ENCODE assay signal across 34 cellular contexts in genomic region chr6:150589828-150590227, GRCh38.
"Had no signal": no experiment of that assay in that cellular context is flagged by ENCODE, and none has a peak within 500 bp of the region (broad histone marks: within the 10 kb centered on the region; RNA-seq: fewer than 3 reads in every experiment).

No MANE protein-coding gene starts in this region.

- H3K36me3 Mint-ChIP-seq: activated CD8-positive, alpha-beta memory T cell treated with anti-CD3 and anti-CD28 coated beads, Interleukin-2, amount 10 ng/mL, durations not matched to agents 7 days and 5 days; activated naive CD4-positive, alpha-beta T cell treated with anti-CD3 and anti-CD28 coated beads, Interleukin-2, amount 10 ng/mL, durations not matched to agents 7 days and 5 days; activated naive CD8-positive, alpha-beta T cell had no signal

- DNase-seq: activated CD4-positive, alpha-beta memory T cell treated with anti-CD3 and anti-CD28 coated beads, Interleukin-2, amount 10 ng/mL, durations not matched to agents 7 days and 5 days; activated CD4-positive, alpha-beta T cell treated with anti-CD3 and anti-CD28 coated beads for 1 hour; activated CD4-positive, alpha-beta T cell treated with anti-CD3 and anti-CD28 coated beads for 48 hours; activated CD4-positive, CD25-positive, alpha-beta regulatory T cell; activated CD8-positive, alpha-beta memory T cell treated with anti-CD3 and anti-CD28 coated beads for 24 hours; activated CD8-positive, alpha-beta memory T cell treated with anti-CD3 and anti-CD28 coated beads, Interleukin-2, amount 10 ng/mL, durations not matched to agents 7 days and 5 days; activated CD8-positive, alpha-beta memory T cell treated with anti-CD3 and anti-CD28 coated beads, Interleukin-2, amount 50 U/mL, for 48 hours; activated effector memory CD4-positive, alpha-beta T cell treated with Interleukin-2 at 50 U/mL for 16 hours; activated naive CD4-positive, alpha-beta T cell treated with anti-CD3 and anti-CD28 coated beads, Interleukin-2, amount 10 ng/mL, durations not matched to agents 7 days and 5 days; activated naive CD8-positive, alpha-beta T cell treated with anti-CD3 and anti-CD28 coated beads, Interleukin-2, amount 50 U/mL, for 24 hours; activated T-cell treated with anti-CD3 and anti-CD28 coated beads, Interleukin-2, amount 50 U/mL, for 48 hours; anterior cingulate cortex; brain microvascular endothelial cell; central memory CD4-positive, alpha-beta T cell; NCI-H1105; NCI-H1417 treated with DMSO at 0.1 percent for 48 hours; NCI-H187 treated with DMSO at 0.1 percent for 48 hours; NCI-H2081; NCI-H2171 treated with DMSO at 0.1 percent for 48 hours; NCI-H226; NCI-H446 treated with DMSO at 0.1 percent for 48 hours; NCI-H524; NCI-H69; PC-9; SIG-M5; T-helper 1 cell; T-helper 2 cell; T-helper 9 cell; WERI-Rb-1 had no signal

- H3K27ac ChIP-seq: brain microvascular endothelial cell, PC-9, RWPE1, WERI-Rb-1 had no signal

- H3K27me3 ChIP-seq: brain microvascular endothelial cell had no signal

- H3K4me1 Mint-ChIP-seq: activated CD4-positive, alpha-beta memory T cell treated with anti-CD3 and anti-CD28 coated beads, Interleukin-2, amount 10 ng/mL, durations not matched to agents 7 days and 5 days; activated naive CD4-positive, alpha-beta T cell treated with anti-CD3 and anti-CD28 coated beads, Interleukin-2, amount 10 ng/mL, durations not matched to agents 7 days and 5 days had no signal

- H3K36me3 ChIP-seq: brain microvascular endothelial cell, WERI-Rb-1 had no signal

- H3K4me3 ChIP-seq: K562, PC-9 had no signal

- ATAC-seq: activated CD8-positive, alpha-beta memory T cell treated with anti-CD3 and anti-CD28 coated beads, Interleukin-2, amount 10 ng/mL, durations not matched to agents 7 days and 5 days; activated naive CD8-positive, alpha-beta T cell treated with anti-CD3 and anti-CD28 coated beads, Interleukin-2, amount 50 U/mL, for 24 hours; K562; Right ventricle myocardium inferior; SK-N-SH treated with all-trans-retinoic acid at 6 μM for 48 hours had no signal

- H3K9me3 Mint-ChIP-seq: activated CD4-positive, alpha-beta memory T cell treated with anti-CD3 and anti-CD28 coated beads, Interleukin-2, amount 10 ng/mL, durations not matched to agents 7 days and 5 days; activated naive CD4-positive, alpha-beta T cell treated with anti-CD3 and anti-CD28 coated beads, Interleukin-2, amount 10 ng/mL, durations not matched to agents 7 days and 5 days; activated naive CD8-positive, alpha-beta T cell treated with anti-CD3 and anti-CD28 coated beads, Interleukin-2, amount 50 U/mL, for 24 hours had no signal

- H3K27ac Mint-ChIP-seq: activated CD4-positive, alpha-beta memory T cell treated with anti-CD3 and anti-CD28 coated beads, Interleukin-2, amount 10 ng/mL, durations not matched to agents 7 days and 5 days; activated CD8-positive, alpha-beta memory T cell treated with anti-CD3 and anti-CD28 coated beads, Interleukin-2, amount 10 ng/mL, durations not matched to agents 7 days and 5 days; activated naive CD4-positive, alpha-beta T cell treated with anti-CD3 and anti-CD28 coated beads, Interleukin-2, amount 10 ng/mL, durations not matched to agents 7 days and 5 days; activated naive CD8-positive, alpha-beta T cell; activated naive CD8-positive, alpha-beta T cell treated with anti-CD3 and anti-CD28 coated beads, Interleukin-2, amount 50 U/mL, for 24 hours had no signal

- H3K4me3 Mint-ChIP-seq: activated CD4-positive, alpha-beta memory T cell treated with anti-CD3 and anti-CD28 coated beads, Interleukin-2, amount 10 ng/mL, durations not matched to agents 7 days and 5 days; activated CD8-positive, alpha-beta memory T cell treated with anti-CD3 and anti-CD28 coated beads, Interleukin-2, amount 10 ng/mL, durations not matched to agents 7 days and 5 days; activated naive CD4-positive, alpha-beta T cell treated with anti-CD3 and anti-CD28 coated beads, Interleukin-2, amount 10 ng/mL, durations not matched to agents 7 days and 5 days; activated naive CD8-positive, alpha-beta T cell; activated naive CD8-positive, alpha-beta T cell treated with anti-CD3 and anti-CD28 coated beads, Interleukin-2, amount 50 U/mL, for 24 hours had no signal
